In genomic region chr2:146138820-146139219, GRCh38 we compare ENCODE assay signal across 6 cellular contexts.
"Had no signal": no experiment of that assay in that cellular context is flagged by ENCODE, and none has a peak within 500 bp of the region (broad histone marks: within the 10 kb centered on the region; RNA-seq: fewer than 3 reads in every experiment).

No MANE protein-coding gene starts in this region.

- H3K9ac ChIP-seq: KMS-11 had no signal

- H3K4me3 ChIP-seq: K562 had no signal

- H3K4me2 ChIP-seq: KMS-11 had no signal

- DNase-seq: KBM-7, KG1 had no signal

- FAIRE-seq: HTR-8/SVneo, K562 had no signal

- ATAC-seq: K562 had no signal

- H3K27ac ChIP-seq: HL-60, KMS-11 had no signal
